In genomic region chr4:102089850-102090621, GRCh38 we compare ENCODE assay signal across 26 cellular contexts.
"Had no signal": no experiment of that assay in that cellular context is flagged by ENCODE, and none has a peak within 500 bp of the region (broad histone marks: within the 10 kb centered on the region; RNA-seq: fewer than 3 reads in every experiment).

No MANE protein-coding gene starts in this region.

- H3K27me3 ChIP-seq: heart right ventricle, hepatocyte, pancreas, spleen, testis, thyroid gland, transverse colon, upper lobe of left lung, vagina had no signal

- FAIRE-seq: kidney, pancreas, small intestine had no signal

- H3K9me3 ChIP-seq: pancreas, prostate gland, testis, thyroid gland, transverse colon, upper lobe of left lung, vagina had no signal

- ATAC-seq: heart right ventricle; naive thymus-derived CD4-positive, alpha-beta T cell; natural killer cell treated with Interleukin-12 subunit alpha and Interleukin-12 subunit beta and Interleukin-15 and Interleukin-18, amount 100 ng/mL, for 72 hours; pancreas; right cardiac atrium; sciatic nerve; stimulated activated memory B cell treated with anti-CD40 and anti-IgM and Interleukin-4, amounts not matched to agents 10 μg/mL and 1 μg/mL and 100 μg/mL, for 72 hours; stimulated activated naive CD8-positive, alpha-beta T cell treated with anti-CD3 and anti-CD28 coated beads, Interleukin-15, amount 100 ng/mL, for 72 hours had no signal

- H3K27ac ChIP-seq: heart right ventricle, hepatocyte, left ventricle myocardium inferior, pancreas, prostate gland, spleen, testis, thyroid gland, transverse colon, upper lobe of left lung, vagina had no signal

- H3K4me3 ChIP-seq: heart right ventricle, hepatocyte, left ventricle myocardium inferior, pancreas, prostate gland, spleen, testis, thyroid gland, transverse colon, upper lobe of left lung, vagina had no signal

- H3K36me3 ChIP-seq: heart right ventricle, left ventricle myocardium inferior, pancreas, prostate gland, spleen, thyroid gland, transverse colon, upper lobe of left lung, vagina had no signal

- DNase-seq: heart right ventricle; kidney; left ventricle myocardium inferior; midbrain; naive thymus-derived CD4-positive, alpha-beta T cell; pancreas; posterior cingulate gyrus; retina; right cardiac atrium; small intestine; spleen; stimulated activated CD4-positive, alpha-beta T cell treated with anti-CD3 and anti-CD28 coated beads, Interleukin-4, amount 100 ng/mL, for 24 hours; stimulated activated CD8-positive, alpha-beta memory T cell treated with anti-CD3 and anti-CD28 coated beads, Interleukin-4, amount 100 ng/mL, for 48 hours; stimulated activated naive CD4-positive, alpha-beta T cell treated with Interleukin-2 at 50 U/mL for 16 hours; stimulated activated naive CD8-positive, alpha-beta T cell treated with anti-CD3 and anti-CD28 coated beads, Interleukin-15, amount 100 ng/mL, for 72 hours; substantia nigra; testis; thyroid gland; transverse colon; upper lobe of left lung had no signal

- H3K4me1 ChIP-seq: heart right ventricle, left ventricle myocardium inferior, pancreas, prostate gland, spleen, testis, thyroid gland, transverse colon, upper lobe of left lung, vagina had no signal
